8 cellular contexts compared by ENCODE assay signal in genomic region chr11:16604784-16605439, GRCh38.
DNase-seq lines count a peak whose midpoint lies in the region; ATAC-seq and TF ChIP-seq lines count a peak whose summit lies in the region.

No MANE protein-coding gene starts in this region.

- H3K9me3 Mint-ChIP-seq in CD4-positive, CD25-positive, alpha-beta regulatory T cell: peaks cover 0 to 11% (median 2%) of the 10 kb centered on the region in 7 donors
- no peaks in the 10 kb centered on the region for H3K9me3 Mint-ChIP-seq in HFFc6

- no peak overlapping the region for H2AFZ ChIP-seq in neural cell (ENCODE audit: low read depth, low read length)

- peaks cover 36% of the 10 kb centered on the region for H3K4me1 ChIP-seq in CD4-positive, CD25-positive, alpha-beta regulatory T cell (ENCODE audit: control insufficient read depth, insufficient read depth, low read length, poor library complexity, severe bottlenecking)

- no peaks in the 10 kb centered on the region for H4K20me1 ChIP-seq in neural cell (ENCODE audit: insufficient read depth)

- DNase-seq in CD4-positive, CD25-positive, alpha-beta regulatory T cell: peak in 1 of 3 donors; percentile 17
- peak; percentile 25 for DNase-seq in HFFc6
- peak; percentile 59 for DNase-seq in WERI-Rb-1
- no peak for DNase-seq in fibroblast of the aortic adventitia (ENCODE audit: low read depth)
- DNase-seq in DMS79 treated with DMSO at 0.1 percent for 48 hours (lab: John Stamatoyannopoulos, UW): no peak
- DNase-seq in midbrain (lab: John Stamatoyannopoulos, UW): no peak
- no peak for DNase-seq in putamen (ENCODE audit: low spot score)

- TF ChIP-seq EP300 in neural cell (conservative IDR thresholded peaks at IDR 0.05; ENCODE audit: poor library complexity, severe bottlenecking): no peak

- H3K27me3 ChIP-seq in CD4-positive, CD25-positive, alpha-beta regulatory T cell (ENCODE audit: control insufficient read depth, insufficient read depth, low read length): peaks cover 51% of the 10 kb centered on the region
- no peaks in the 10 kb centered on the region for H3K27me3 ChIP-seq in WERI-Rb-1 (ENCODE audit: insufficient read depth, low read depth, severe bottlenecking)
- peaks cover 67% of the 10 kb centered on the region for H3K27me3 ChIP-seq in neural cell (ENCODE audit: insufficient read depth, low read depth, low read length)

- peak overlapping the region; percentile 50 for H3K9ac ChIP-seq in neural cell (ENCODE audit: low read length)

- peaks cover 34% of the 10 kb centered on the region for H3K27me3 Mint-ChIP-seq in CD4-positive, CD25-positive, alpha-beta regulatory T cell
- H3K27me3 Mint-ChIP-seq in HFFc6 (ENCODE audit: insufficient read depth): peaks cover 28% of the 10 kb centered on the region

- peak overlapping the region; percentile 52 for H3K4me2 ChIP-seq in neural cell (ENCODE audit: low read length)

- peaks cover 54% of the 10 kb centered on the region for H3K79me2 ChIP-seq in neural cell (replicated peaks; ENCODE audit: insufficient read depth, low read length)

- H3F3A ChIP-seq in neural cell (ENCODE audit: insufficient read depth, low read length, poor library complexity, severe bottlenecking): peaks cover 6% of the 10 kb centered on the region

- TF ChIP-seq CTCF in HFFc6 (IDR thresholded peaks at IDR 0.05): no peak
- no peak for TF ChIP-seq CTCF in WERI-Rb-1 (IDR thresholded peaks at IDR 0.05; ENCODE audit: low read depth, low read length)
- TF ChIP-seq CTCF in fibroblast of the aortic adventitia (IDR thresholded peaks at IDR 0.05; ENCODE audit: insufficient read depth, low read length): no peak
- no peak for TF ChIP-seq CTCF in neural cell (IDR thresholded peaks at IDR 0.05; ENCODE audit: poor library complexity, severe bottlenecking)

- peaks cover 6 to 31% (median 7%) of the 10 kb centered on the region in 4 donors for H3K4me1 Mint-ChIP-seq in CD4-positive, CD25-positive, alpha-beta regulatory T cell
- H3K4me1 Mint-ChIP-seq in HFFc6 (ENCODE audit: low read depth): peaks cover 9% of the 10 kb centered on the region

- H3K36me3 Mint-ChIP-seq in CD4-positive, CD25-positive, alpha-beta regulatory T cell: peaks cover 3% of the 10 kb centered on the region
- H3K36me3 Mint-ChIP-seq in HFFc6 (ENCODE audit: low read depth): no peaks in the 10 kb centered on the region

- no peak overlapping the region for H3K4me3 ChIP-seq in CD4-positive, CD25-positive, alpha-beta regulatory T cell (ENCODE audit: low read depth, low read length)
- H3K4me3 ChIP-seq in WERI-Rb-1 (ENCODE audit: low read depth, low read length) (peak overlapping the region; percentile 81), fibroblast of the aortic adventitia (ENCODE audit: low read depth, low read length) (peak overlapping the region; percentile 60), neural cell (ENCODE audit: low read length) (peak overlapping the region; percentile 88)

- no peak overlapping the region for H3K27ac Mint-ChIP-seq in CD4-positive, CD25-positive, alpha-beta regulatory T cell
- peak overlapping the region; percentile 87; the same call in 1 of the 2 replicates for H3K27ac Mint-ChIP-seq in HFFc6

- H3K9me2 ChIP-seq in neural cell (ENCODE audit: insufficient read depth, low read length): no peaks in the 10 kb centered on the region

- H3K27ac ChIP-seq in CD4-positive, CD25-positive, alpha-beta regulatory T cell (ENCODE audit: insufficient read depth, low read length, poor library complexity, severe bottlenecking): no peak overlapping the region
- H3K27ac ChIP-seq in WERI-Rb-1 (no peak overlapping the region), neural cell (ENCODE audit: low read length) (no peak overlapping the region)

- no peaks in the 10 kb centered on the region for H3K9me3 ChIP-seq in CD4-positive, CD25-positive, alpha-beta regulatory T cell (ENCODE audit: control insufficient read depth in 2 of 2, low read length in 2 of 2)
- H3K9me3 ChIP-seq in WERI-Rb-1 (ENCODE audit: severe bottlenecking): no peaks in the 10 kb centered on the region
- H3K9me3 ChIP-seq in neural cell (ENCODE audit: low read length): no peaks in the 10 kb centered on the region

- ATAC-seq in CD4-positive, CD25-positive, alpha-beta regulatory T cell (ENCODE audit: low read depth in 2 of 2): no peak

- H3K4me3 Mint-ChIP-seq in CD4-positive, CD25-positive, alpha-beta regulatory T cell: peak overlapping the region in 3 of 4 donors; percentile 74 to 79 (median 77)
- peak overlapping the region; percentile 86 for H3K4me3 Mint-ChIP-seq in HFFc6

- no peaks in the 10 kb centered on the region for H3K36me3 ChIP-seq in CD4-positive, CD25-positive, alpha-beta regulatory T cell (ENCODE audit: control insufficient read depth, insufficient read depth, low read length)
- H3K36me3 ChIP-seq in WERI-Rb-1: no peaks in the 10 kb centered on the region
- no peaks in the 10 kb centered on the region for H3K36me3 ChIP-seq in neural cell (ENCODE audit: insufficient read depth, low read length)

- peak; percentile 30 for TF ChIP-seq RAD21 in neural cell (conservative IDR thresholded peaks at IDR 0.05)

TF ChIP-seq in neural cell, 6 proteins besides CTCF, POLR2A, EP300 and RAD21:
- TF ChIP-seq TAF1 (IDR thresholded peaks at IDR 0.05; ENCODE audit: low read depth) (no peak), MXI1 (conservative IDR thresholded peaks at IDR 0.05; ENCODE audit: poor library complexity, severe bottlenecking) (peak; percentile 22), POLR2AphosphoS5 (IDR thresholded peaks at IDR 0.05) (peak; percentile 39), EZH2 (IDR thresholded peaks at IDR 0.05; ENCODE audit: borderline replicate concordance, insufficient read depth, low read length, poor library complexity, severe bottlenecking) (no peak)

Comparison
In these comparisons a context has a peak if more than half of its experiments do, and no peak if none do; other contexts are left out.
1. DNase-seq: peak in HFFc6 (single experiment) and WERI-Rb-1 (single experiment); none in fibroblast of the aortic adventitia (single experiment), DMS79 treated with DMSO at 0.1 percent for 48 hours (single experiment), midbrain (single experiment) and putamen (single experiment).